In genomic region chr15:70466895-70467529, GRCh38 we compare ENCODE assay signal across 9 cellular contexts.
DNase-seq lines count a peak whose midpoint lies in the region; ATAC-seq and TF ChIP-seq lines count a peak whose summit lies in the region.
"Had no signal": no experiment of that assay in that cellular context is flagged by ENCODE, and none has a peak within 500 bp of the region (broad histone marks: within the 10 kb centered on the region; RNA-seq: fewer than 3 reads in every experiment).

No MANE protein-coding gene starts in this region.

- H3K27ac ChIP-seq in CD8-positive, alpha-beta T cell (ENCODE audit: low read depth, low read length) = no peak overlapping the region
- H3K27ac ChIP-seq in fibroblast of lung (ENCODE audit: insufficient read depth, low read length) (no peak overlapping the region), neural progenitor cell (no peak overlapping the region)
- H3K27ac ChIP-seq: skin epidermis had no signal

- no peaks in the 10 kb centered on the region for H3K27me3 ChIP-seq in CD8-positive, alpha-beta T cell (ENCODE audit: insufficient read depth, low read length)
- H3K27me3 ChIP-seq in fibroblast of lung (ENCODE audit: control insufficient read depth, insufficient read depth, low read length) = peaks cover 34% of the 10 kb centered on the region
- no peaks in the 10 kb centered on the region for H3K27me3 ChIP-seq in neural progenitor cell

- no peak overlapping the region for H3K4me3 ChIP-seq in CD8-positive, alpha-beta T cell (ENCODE audit: low read depth, low read length)
- no peak overlapping the region for H3K4me3 ChIP-seq in fibroblast of lung (replicated peaks in 1 of 4; ENCODE audit: control extremely low read depth in 1 of 4, insufficient read depth in 1 of 4, low read depth in 3 of 4, low read length in 4 of 4)
- H3K4me3 ChIP-seq in neural progenitor cell = no peak overlapping the region
- H3K4me3 ChIP-seq: skin epidermis had no signal

- intact Hi-C loops in CD8-positive, alpha-beta T cell (cut with DNase I, micrococcal nuclease) = loop anchor here in 1 of 2 experiments (1.0 to 2.0 kb wide), 2 partner anchors 738 to 944 kb away; no protein-coding TSS in a partner anchor

- H3K4me3 Mint-ChIP-seq in CD8-positive, alpha-beta T cell = no peak overlapping the region
- no peak overlapping the region for H3K4me3 Mint-ChIP-seq in neural progenitor cell

- no peaks in the 10 kb centered on the region for H3K9me3 Mint-ChIP-seq in CD8-positive, alpha-beta T cell
- no peaks in the 10 kb centered on the region for H3K9me3 Mint-ChIP-seq in neural progenitor cell

- H2AFZ ChIP-seq in fibroblast of lung (ENCODE audit: low read length) = no peak overlapping the region
- H2AFZ ChIP-seq in neural progenitor cell (replicated peaks) = no peak overlapping the region

- H3K36me3 ChIP-seq in CD8-positive, alpha-beta T cell (ENCODE audit: insufficient read depth, low read length) = no peaks in the 10 kb centered on the region
- no peaks in the 10 kb centered on the region for H3K36me3 ChIP-seq in fibroblast of lung (ENCODE audit: control insufficient read depth, insufficient read depth, low read length)
- no peaks in the 10 kb centered on the region for H3K36me3 ChIP-seq in neural progenitor cell

- ATAC-seq in CD8-positive, alpha-beta T cell = peak; percentile 79
- no peak for ATAC-seq in GM21381 (IDR thresholded peaks at IDR 0.05; ENCODE audit: unreplicated experiment)
- no peak for ATAC-seq in GM21737 (IDR thresholded peaks at IDR 0.05; ENCODE audit: unreplicated experiment)

- peak in 5 of 7 experiments; percentile 35 to 71 (median 48) for DNase-seq in CD8-positive, alpha-beta T cell
- DNase-seq in GM20000 (ENCODE audit: low spot score) (peak; percentile 69), NCI-H460 (ENCODE audit: extremely low read depth, low read depth) (peak; percentile 58), fibroblast of lung (ENCODE audit: low read depth in 2 of 2) (peak; percentile 58 to 73), neural progenitor cell (ENCODE audit: low spot score) (peak; percentile 68)
- peak; percentile 48 to 55 for DNase-seq in activated CD4-positive, alpha-beta T cell treated with anti-CD3 and anti-CD28 coated beads, Interleukin-2, amount 50 U/mL, for 48 hours

- H3K36me3 Mint-ChIP-seq in CD8-positive, alpha-beta T cell = no peaks in the 10 kb centered on the region
- H3K36me3 Mint-ChIP-seq in neural progenitor cell = no peaks in the 10 kb centered on the region

- peaks cover 5% of the 10 kb centered on the region for H3K4me1 Mint-ChIP-seq in CD8-positive, alpha-beta T cell (ENCODE audit: low read depth)
- peaks cover 22% of the 10 kb centered on the region for H3K4me1 Mint-ChIP-seq in neural progenitor cell

- no peaks in the 10 kb centered on the region for H3F3A ChIP-seq in neural progenitor cell (ENCODE audit: low read depth)

- H3K9ac ChIP-seq in fibroblast of lung (ENCODE audit: insufficient read depth, low read length) (no peak overlapping the region), neural progenitor cell (no peak overlapping the region)

- H3K27ac Mint-ChIP-seq in CD8-positive, alpha-beta T cell = no peak overlapping the region
- peak overlapping the region; percentile 1 for H3K27ac Mint-ChIP-seq in neural progenitor cell

- H3K4me1 ChIP-seq in CD8-positive, alpha-beta T cell (ENCODE audit: insufficient read depth, low read length) = no peaks in the 10 kb centered on the region
- H3K4me1 ChIP-seq in fibroblast of lung (ENCODE audit: control insufficient read depth, extremely low read depth, insufficient read depth, low read length) = no peaks in the 10 kb centered on the region
- peaks cover 11% of the 10 kb centered on the region for H3K4me1 ChIP-seq in neural progenitor cell

- TF ChIP-seq CTCF in CD8-positive, alpha-beta T cell (IDR thresholded peaks at IDR 0.05) = peak; percentile 58
- TF ChIP-seq CTCF in GM20000 (IDR thresholded peaks at IDR 0.05; ENCODE audit: extremely low read depth, missing control alignments) (peak; percentile 80), fibroblast of lung (conservative IDR thresholded peaks at IDR 0.05 in 1 of 2, IDR thresholded peaks at IDR 0.05 in 1 of 2; ENCODE audit: low read depth in 1 of 2, low read length in 2 of 2) (peak; percentile 82 to 83), neural progenitor cell (IDR thresholded peaks at IDR 0.05) (peak; percentile 65)

- POLR2A ChIA-PET in CD8-positive, alpha-beta T cell (lab: Charles Lee) = interaction anchor here (0.7 kb wide), 1 partner anchor 9 kb away, joined by 3 read pairs; no protein-coding TSS in a partner anchor

- H3K4me2 ChIP-seq in fibroblast of lung (ENCODE audit: extremely low read depth, insufficient read depth, low read length) (no peak overlapping the region), neural progenitor cell (no peak overlapping the region)

- no peaks in the 10 kb centered on the region for H3K9me3 ChIP-seq in CD8-positive, alpha-beta T cell (ENCODE audit: low read length)
- no peaks in the 10 kb centered on the region for H3K9me3 ChIP-seq in fibroblast of lung (ENCODE audit: control insufficient read depth, insufficient read depth, low read depth, low read length)
- H3K9me3 ChIP-seq in neural progenitor cell (ENCODE audit: low read depth) = no peaks in the 10 kb centered on the region

- H3K27me3 Mint-ChIP-seq in CD8-positive, alpha-beta T cell (ENCODE audit: low read depth) = peaks cover 8% of the 10 kb centered on the region
- H3K27me3 Mint-ChIP-seq in neural progenitor cell (ENCODE audit: insufficient read depth, low read depth) = peaks cover 23% of the 10 kb centered on the region

- H3K79me2 ChIP-seq in fibroblast of lung (ENCODE audit: control insufficient read depth, insufficient read depth, low read length) (no peaks in the 10 kb centered on the region), neural progenitor cell (ENCODE audit: low read depth) (no peaks in the 10 kb centered on the region)

- CTCF ChIA-PET in CD8-positive, alpha-beta T cell (lab: Charles Lee) = interaction anchor here (0.6 to 5.9 kb wide), 46 partner anchors 8 to 998 kb away, joined by 3 to 76 read pairs (median 4); no protein-coding TSS in a partner anchor

- no peaks in the 10 kb centered on the region for H4K20me1 ChIP-seq in fibroblast of lung (ENCODE audit: control insufficient read depth, extremely low read depth, insufficient read depth, low read length)
- no peaks in the 10 kb centered on the region for H4K20me1 ChIP-seq in neural progenitor cell (ENCODE audit: low read depth)
